ENCODE assay signal across 1 cellular context in the genomic region with DNA sequence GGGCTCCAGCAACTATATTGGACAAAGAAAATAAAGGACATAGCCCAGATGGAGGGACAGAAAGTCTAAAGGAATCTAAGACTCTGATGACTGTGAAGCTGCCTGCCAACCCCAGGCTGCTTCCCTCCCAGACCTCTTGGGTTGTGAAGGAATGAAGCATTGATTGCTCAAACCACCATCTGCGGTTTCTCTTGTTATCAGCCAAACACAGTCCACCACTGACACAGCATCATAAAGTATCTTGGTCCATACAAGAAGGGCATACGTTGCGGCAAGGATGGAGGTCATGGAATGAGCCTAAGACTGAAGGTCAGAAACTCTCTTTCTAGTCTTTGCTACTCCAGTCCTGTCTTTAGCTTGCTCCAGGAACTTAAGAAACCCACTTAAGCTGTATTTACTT.
TF ChIP-seq lines count a peak whose summit lies in the region.

No MANE protein-coding gene starts in this region.

TF ChIP-seq in K562, 482 proteins besides CTCF, POLR2A, EP300 and RAD21 (continued from another document and continues in another):
- TF ChIP-seq ZNF324 (CRISPR knock-in tag; IDR thresholded peaks at IDR 0.05): no peak
- TF ChIP-seq FOXK2 (conservative IDR thresholded peaks at IDR 0.05 in 1 of 2, IDR thresholded peaks at IDR 0.05 in 1 of 2; ENCODE audit: low read depth in 2 of 2): no peak
- TF ChIP-seq, protein P1, sequence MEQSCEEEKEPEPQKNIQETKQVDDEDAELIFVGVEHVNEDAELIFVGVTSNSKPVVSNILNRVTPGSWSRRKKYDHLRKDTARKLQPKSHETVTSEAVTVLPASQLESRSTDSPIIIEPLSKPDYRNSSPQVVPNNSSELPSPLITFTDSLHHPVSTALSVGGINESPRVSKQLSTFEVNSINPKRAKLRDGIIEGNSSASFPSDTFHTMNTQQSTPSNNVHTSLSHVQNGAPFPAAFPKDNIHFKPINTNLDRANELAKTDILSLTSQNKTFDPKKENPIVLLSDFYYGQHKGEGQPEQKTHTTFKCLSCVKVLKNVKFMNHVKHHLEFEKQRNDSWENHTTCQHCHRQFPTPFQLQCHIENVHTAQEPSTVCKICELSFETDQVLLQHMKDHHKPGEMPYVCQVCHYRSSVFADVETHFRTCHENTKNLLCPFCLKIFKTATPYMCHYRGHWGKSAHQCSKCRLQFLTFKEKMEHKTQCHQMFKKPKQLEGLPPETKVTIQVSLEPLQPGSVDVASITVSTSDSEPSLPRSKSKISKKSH (CRISPR knock-in tag; IDR thresholded peaks at IDR 0.05): no peak
- TF ChIP-seq DIDO1 (tag; IDR thresholded peaks at IDR 0.05; ENCODE audit: low read depth): no peak
- TF ChIP-seq ZNF165 (CRISPR knock-in tag; IDR thresholded peaks at IDR 0.05; ENCODE audit: borderline replicate concordance): no peak
- peak; percentile 34; the same call in 1 of the 2 replicates for TF ChIP-seq GATA2 (CRISPR knock-in tag; IDR thresholded peaks at IDR 0.05)
- peak; percentile 76 to 77 for TF ChIP-seq TRIM24 (IDR thresholded peaks at IDR 0.05)
- no peak for TF ChIP-seq STAT5B (CRISPR knock-in tag; IDR thresholded peaks at IDR 0.05)
- peak; percentile 82 for TF ChIP-seq TAL1 (IDR thresholded peaks at IDR 0.05)
- TF ChIP-seq TEAD1 (CRISPR knock-in tag; IDR thresholded peaks at IDR 0.05): peak; percentile 74 to 75
- 0 out of 2 replicates have a peak, but pooled peaks have one; percentile 41 for TF ChIP-seq EHMT2 (IDR thresholded peaks at IDR 0.05)
- TF ChIP-seq CSDE1 (IDR thresholded peaks at IDR 0.05): no peak
- TF ChIP-seq CREM (IDR thresholded peaks at IDR 0.05; ENCODE audit: low read depth): peak; percentile 79
- TF ChIP-seq, protein P2, sequence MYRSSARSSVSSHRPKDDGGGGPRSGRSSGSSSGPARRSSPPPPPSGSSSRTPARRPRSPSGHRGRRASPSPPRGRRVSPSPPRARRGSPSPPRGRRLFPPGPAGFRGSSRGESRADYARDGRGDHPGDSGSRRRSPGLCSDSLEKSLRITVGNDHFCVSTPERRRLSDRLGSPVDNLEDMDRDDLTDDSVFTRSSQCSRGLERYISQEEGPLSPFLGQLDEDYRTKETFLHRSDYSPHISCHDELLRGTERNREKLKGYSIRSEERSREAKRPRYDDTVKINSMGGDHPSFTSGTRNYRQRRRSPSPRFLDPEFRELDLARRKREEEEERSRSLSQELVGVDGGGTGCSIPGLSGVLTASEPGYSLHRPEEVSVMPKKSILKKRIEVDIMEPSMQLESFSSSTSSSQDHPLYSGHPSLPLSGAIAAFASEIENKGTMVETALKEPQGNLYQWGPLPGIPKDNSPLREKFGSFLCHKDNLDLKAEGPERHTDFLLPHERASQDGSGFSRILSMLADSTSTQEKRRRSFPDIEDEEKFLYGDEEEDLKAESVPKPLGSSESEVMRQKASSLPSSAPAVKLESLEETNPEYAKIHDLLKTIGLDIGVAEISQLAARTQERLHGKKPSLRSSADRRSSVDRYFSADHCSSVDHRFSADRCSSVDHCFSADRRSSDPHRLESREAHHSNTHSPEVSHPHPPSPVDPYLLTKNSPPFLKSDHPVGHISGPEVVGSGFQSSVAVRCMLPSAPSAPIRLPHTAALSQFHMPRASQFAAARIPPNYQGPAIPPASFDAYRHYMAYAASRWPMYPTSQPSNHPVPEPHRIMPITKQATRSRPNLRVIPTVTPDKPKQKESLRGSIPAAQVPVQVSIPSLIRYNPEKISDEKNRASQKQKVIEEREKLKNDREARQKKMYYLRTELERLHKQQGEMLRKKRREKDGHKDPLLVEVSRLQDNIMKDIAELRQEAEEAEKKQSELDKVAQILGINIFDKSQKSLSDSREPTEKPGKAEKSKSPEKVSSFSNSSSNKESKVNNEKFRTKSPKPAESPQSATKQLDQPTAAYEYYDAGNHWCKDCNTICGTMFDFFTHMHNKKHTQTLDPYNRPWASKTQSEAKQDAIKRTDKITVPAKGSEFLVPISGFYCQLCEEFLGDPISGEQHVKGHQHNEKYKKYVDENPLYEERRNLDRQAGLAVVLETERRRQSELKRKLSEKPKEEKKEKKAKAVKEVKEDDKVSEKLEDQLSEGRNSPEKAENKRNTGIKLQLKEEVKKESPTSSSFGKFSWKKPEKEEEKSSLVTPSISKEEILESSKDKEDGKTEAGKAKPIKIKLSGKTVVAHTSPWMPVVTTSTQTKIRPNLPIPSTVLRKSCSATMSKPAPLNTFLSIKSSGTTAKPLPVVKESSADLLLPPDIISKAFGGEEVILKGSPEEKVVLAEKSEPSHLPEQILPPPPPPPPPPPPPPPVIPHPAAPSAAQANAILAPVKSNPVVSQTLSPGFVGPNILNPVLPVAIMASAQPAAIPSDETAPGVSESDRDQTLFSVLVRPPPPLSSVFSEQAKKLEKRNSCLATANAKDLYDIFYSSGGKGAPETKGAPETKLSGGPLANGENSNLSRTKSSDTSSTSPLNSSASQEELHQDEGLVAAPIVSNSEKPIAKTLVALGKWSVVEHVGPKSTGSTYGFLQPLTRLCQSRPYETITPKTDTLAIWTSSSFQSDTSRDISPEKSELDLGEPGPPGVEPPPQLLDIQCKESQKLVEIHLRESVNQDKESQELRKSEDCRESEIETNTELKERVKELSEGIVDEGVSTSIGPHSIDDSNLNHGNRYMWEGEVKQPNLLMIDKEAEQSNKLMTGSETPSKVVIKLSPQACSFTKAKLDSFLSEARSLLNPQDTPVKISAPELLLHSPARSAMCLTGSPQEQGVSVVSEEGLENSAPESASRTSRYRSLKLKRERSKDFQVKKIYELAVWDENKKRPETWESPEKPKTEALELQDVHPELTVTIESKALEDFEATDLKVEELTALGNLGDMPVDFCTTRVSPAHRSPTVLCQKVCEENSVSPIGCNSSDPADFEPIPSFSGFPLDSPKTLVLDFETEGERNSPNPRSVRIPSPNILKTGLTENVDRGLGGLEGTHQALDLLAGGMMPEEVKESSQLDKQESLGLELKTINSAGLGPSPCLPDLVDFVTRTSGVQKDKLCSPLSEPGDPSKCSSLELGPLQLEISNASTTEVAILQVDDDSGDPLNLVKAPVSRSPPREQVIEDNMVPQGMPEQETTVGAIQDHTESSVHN (IDR thresholded peaks at IDR 0.05; ENCODE audit: borderline replicate concordance in 1 of 2, low read depth in 1 of 2): no peak
- peak; percentile 60; the same call in 1 of the 2 replicates for TF ChIP-seq ZNF766 (CRISPR knock-in tag; conservative IDR thresholded peaks at IDR 0.05)
- TF ChIP-seq YBX1 (IDR thresholded peaks at IDR 0.05): no peak
- TF ChIP-seq ZNF133 (CRISPR knock-in tag; IDR thresholded peaks at IDR 0.05): no peak
- TF ChIP-seq GABPB2 (CRISPR knock-in tag; conservative IDR thresholded peaks at IDR 0.05): no peak
- 0 out of 2 replicates have a peak, but pooled peaks have one; percentile 37 for TF ChIP-seq CXXC5 (CRISPR knock-in tag; IDR thresholded peaks at IDR 0.05)
- no peak for TF ChIP-seq NR2C2 (CRISPR knock-in tag; IDR thresholded peaks at IDR 0.05)
- no peak for TF ChIP-seq NR2C2 (tag; IDR thresholded peaks at IDR 0.05)
- TF ChIP-seq FOXA3 (CRISPR knock-in tag; conservative IDR thresholded peaks at IDR 0.05 in 1 of 2, IDR thresholded peaks at IDR 0.05 in 1 of 2): no peak
- no peak for TF ChIP-seq GTF2E2 (tag; IDR thresholded peaks at IDR 0.05)
- no peak for TF ChIP-seq ZBED1 (IDR thresholded peaks at IDR 0.05)
- TF ChIP-seq, protein P3, sequence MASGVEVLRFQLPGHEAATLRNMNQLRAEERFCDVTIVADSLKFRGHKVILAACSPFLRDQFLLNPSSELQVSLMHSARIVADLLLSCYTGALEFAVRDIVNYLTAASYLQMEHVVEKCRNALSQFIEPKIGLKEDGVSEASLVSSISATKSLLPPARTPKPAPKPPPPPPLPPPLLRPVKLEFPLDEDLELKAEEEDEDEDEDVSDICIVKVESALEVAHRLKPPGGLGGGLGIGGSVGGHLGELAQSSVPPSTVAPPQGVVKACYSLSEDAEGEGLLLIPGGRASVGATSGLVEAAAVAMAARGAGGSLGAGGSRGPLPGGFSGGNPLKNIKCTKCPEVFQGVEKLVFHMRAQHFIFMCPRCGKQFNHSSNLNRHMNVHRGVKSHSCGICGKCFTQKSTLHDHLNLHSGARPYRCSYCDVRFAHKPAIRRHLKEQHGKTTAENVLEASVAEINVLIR (CRISPR knock-in tag; IDR thresholded peaks at IDR 0.05): 0 out of 2 replicates have a peak, but pooled peaks have one; percentile 30
- TF ChIP-seq FOSL1 (tag; conservative IDR thresholded peaks at IDR 0.05): peak; percentile 75
- peak; percentile 86 for TF ChIP-seq CEBPB (tag; IDR thresholded peaks at IDR 0.05)
- TF ChIP-seq MEIS2 (IDR thresholded peaks at IDR 0.05; ENCODE audit: partially characterized antibody): peak; percentile 76
- no peak for TF ChIP-seq CCAR2 (IDR thresholded peaks at IDR 0.05; ENCODE audit: low read depth, low read length)
- TF ChIP-seq HMG20B (CRISPR knock-in tag; IDR thresholded peaks at IDR 0.05): no peak
- 0 out of 2 replicates have a peak, but pooled peaks have one; percentile 52 for TF ChIP-seq MAFK (IDR thresholded peaks at IDR 0.05; ENCODE audit: low read length)
- no peak for TF ChIP-seq ZNF274 (IDR thresholded peaks at IDR 0.05; ENCODE audit: borderline replicate concordance, low read depth, low read length)
- TF ChIP-seq, protein P4, sequence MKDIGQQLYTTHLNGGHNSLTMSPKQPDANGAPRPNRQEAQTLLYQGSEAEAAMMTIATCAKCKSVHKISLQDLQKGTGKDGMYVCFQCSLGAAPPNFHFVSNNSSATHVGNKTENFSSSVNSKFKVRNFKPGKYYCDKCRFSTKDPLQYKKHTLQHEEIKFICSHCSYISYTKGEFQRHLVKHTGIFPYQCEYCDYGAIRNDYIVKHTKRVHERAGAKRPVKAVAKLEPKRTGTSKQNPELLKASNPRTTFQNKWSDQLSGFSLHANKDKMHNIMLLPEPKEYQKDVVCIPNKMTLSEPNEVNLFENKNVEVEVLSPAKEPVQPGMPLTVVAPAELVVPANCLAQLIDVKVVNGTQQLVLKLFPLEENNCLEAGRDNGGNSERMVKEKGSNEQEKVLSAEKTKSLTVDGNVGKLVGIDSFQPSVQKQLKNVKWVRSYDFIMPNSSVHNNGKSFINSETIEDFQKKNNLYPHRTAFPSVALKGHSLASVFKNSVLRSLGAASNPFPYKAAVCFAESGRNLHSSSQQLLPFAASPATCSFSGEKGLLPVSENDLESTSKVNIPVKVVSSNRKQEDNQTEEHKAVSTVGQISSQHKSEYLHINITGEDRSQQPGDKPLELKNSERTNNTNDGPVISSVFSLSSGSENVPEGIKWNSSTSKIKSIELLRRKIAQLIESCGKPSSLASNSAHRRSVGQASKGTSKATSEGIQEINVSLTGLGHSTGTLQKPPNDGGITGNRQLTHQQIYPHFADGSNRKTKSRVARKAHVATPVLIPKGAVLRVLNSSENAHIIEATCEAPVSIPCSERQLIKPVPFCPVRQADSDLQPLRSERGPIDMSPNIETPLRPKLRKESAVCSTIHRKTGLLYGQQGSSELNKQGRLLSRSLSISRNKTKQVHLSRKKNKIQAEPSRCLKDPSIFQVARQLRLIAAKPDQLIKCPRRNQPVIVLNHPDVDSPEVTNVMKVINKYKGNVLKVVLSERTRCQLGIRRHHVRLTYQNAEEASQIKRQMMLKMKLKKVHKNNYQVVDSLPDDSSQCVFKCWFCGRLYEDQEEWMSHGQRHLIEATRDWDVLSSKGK (CRISPR knock-in tag; IDR thresholded peaks at IDR 0.05): no peak
- peak; percentile 45; the same call in 1 of the 2 replicates for TF ChIP-seq MAFF (IDR thresholded peaks at IDR 0.05; ENCODE audit: low read length)
- TF ChIP-seq CCNT2 (IDR thresholded peaks at IDR 0.05; ENCODE audit: borderline replicate concordance, extremely low read depth, insufficient read length, low read depth, low read length): peak; percentile 17
- TF ChIP-seq SMARCA4 (IDR thresholded peaks at IDR 0.05): peak; percentile 78; the same call in 1 of the 2 replicates
- no peak for TF ChIP-seq NFIX (CRISPR knock-in tag; IDR thresholded peaks at IDR 0.05; ENCODE audit: low read depth)
- peak; percentile 42; the same call in 1 of the 2 replicates for TF ChIP-seq MYC (IDR thresholded peaks at IDR 0.05; ENCODE audit: low read depth, low read length)
- TF ChIP-seq MYC (CRISPR knock-in tag; IDR thresholded peaks at IDR 0.05; ENCODE audit: borderline replicate concordance, low read depth): no peak
- TF ChIP-seq ZFPM2 (CRISPR knock-in tag; IDR thresholded peaks at IDR 0.05): no peak
- TF ChIP-seq CEBPG (CRISPR knock-in tag; IDR thresholded peaks at IDR 0.05): peak; percentile 64; the same call in 1 of the 2 replicates
- TF ChIP-seq CEBPG (tag; conservative IDR thresholded peaks at IDR 0.05 in 1 of 2, IDR thresholded peaks at IDR 0.05 in 1 of 2): peak; percentile 68 to 77
- peak; percentile 96 for TF ChIP-seq CBFB (CRISPR knock-in tag; IDR thresholded peaks at IDR 0.05)
- TF ChIP-seq, protein P5, sequence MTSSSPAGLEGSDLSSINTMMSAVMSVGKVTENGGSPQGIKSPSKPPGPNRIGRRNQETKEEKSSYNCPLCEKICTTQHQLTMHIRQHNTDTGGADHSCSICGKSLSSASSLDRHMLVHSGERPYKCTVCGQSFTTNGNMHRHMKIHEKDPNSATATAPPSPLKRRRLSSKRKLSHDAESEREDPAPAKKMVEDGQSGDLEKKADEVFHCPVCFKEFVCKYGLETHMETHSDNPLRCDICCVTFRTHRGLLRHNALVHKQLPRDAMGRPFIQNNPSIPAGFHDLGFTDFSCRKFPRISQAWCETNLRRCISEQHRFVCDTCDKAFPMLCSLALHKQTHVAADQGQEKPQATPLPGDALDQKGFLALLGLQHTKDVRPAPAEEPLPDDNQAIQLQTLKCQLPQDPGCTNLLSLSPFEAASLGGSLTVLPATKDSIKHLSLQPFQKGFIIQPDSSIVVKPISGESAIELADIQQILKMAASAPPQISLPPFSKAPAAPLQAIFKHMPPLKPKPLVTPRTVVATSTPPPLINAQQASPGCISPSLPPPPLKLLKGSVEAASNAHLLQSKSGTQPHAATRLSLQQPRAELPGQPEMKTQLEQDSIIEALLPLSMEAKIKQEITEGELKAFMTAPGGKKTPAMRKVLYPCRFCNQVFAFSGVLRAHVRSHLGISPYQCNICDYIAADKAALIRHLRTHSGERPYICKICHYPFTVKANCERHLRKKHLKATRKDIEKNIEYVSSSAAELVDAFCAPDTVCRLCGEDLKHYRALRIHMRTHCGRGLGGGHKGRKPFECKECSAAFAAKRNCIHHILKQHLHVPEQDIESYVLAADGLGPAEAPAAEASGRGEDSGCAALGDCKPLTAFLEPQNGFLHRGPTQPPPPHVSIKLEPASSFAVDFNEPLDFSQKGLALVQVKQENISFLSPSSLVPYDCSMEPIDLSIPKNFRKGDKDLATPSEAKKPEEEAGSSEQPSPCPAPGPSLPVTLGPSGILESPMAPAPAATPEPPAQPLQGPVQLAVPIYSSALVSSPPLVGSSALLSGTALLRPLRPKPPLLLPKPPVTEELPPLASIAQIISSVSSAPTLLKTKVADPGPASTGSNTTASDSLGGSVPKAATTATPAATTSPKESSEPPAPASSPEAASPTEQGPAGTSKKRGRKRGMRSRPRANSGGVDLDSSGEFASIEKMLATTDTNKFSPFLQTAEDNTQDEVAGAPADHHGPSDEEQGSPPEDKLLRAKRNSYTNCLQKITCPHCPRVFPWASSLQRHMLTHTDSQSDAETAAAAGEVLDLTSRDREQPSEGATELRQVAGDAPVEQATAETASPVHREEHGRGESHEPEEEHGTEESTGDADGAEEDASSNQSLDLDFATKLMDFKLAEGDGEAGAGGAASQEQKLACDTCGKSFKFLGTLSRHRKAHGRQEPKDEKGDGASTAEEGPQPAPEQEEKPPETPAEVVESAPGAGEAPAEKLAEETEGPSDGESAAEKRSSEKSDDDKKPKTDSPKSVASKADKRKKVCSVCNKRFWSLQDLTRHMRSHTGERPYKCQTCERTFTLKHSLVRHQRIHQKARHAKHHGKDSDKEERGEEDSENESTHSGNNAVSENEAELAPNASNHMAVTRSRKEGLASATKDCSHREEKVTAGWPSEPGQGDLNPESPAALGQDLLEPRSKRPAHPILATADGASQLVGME (CRISPR knock-in tag; IDR thresholded peaks at IDR 0.05): peak; percentile 88; the same call in 1 of the 2 replicates
- peak; percentile 89 for TF ChIP-seq ARID1B (IDR thresholded peaks at IDR 0.05)
- TF ChIP-seq MAFG (tag; conservative IDR thresholded peaks at IDR 0.05): peak; percentile 46
- TF ChIP-seq MIER1 (IDR thresholded peaks at IDR 0.05; ENCODE audit: low read depth): no peak
